In genomic region chr3:90261481-90262433, GRCh38 we compare ENCODE assay signal across 26 cellular contexts.
"Had no signal": no experiment of that assay in that cellular context is flagged by ENCODE, and none has a peak within 500 bp of the region (broad histone marks: within the 10 kb centered on the region; RNA-seq: fewer than 3 reads in every experiment).

No MANE protein-coding gene starts in this region.

- H3K4me3 ChIP-seq: colonic mucosa, gastrocnemius medialis, lower lobe of right lung, ovary, psoas muscle, right lobe of liver, thoracic aorta, tibial nerve, upper lobe of left lung had no signal

- DNase-seq: colonic mucosa; effector CD8-positive, alpha-beta T cell; endodermal cell; foreskin fibroblast; gastrocnemius medialis; head of caudate nucleus; hippocampal formation; immature natural killer cell; islet precursor cell; kidney glomerular epithelial cell; lower lobe of right lung; natural killer cell; occipital lobe; ovary; posterior cingulate gyrus; psoas muscle; right lobe of liver; small intestine; stimulated activated CD4-positive, alpha-beta T cell treated with anti-CD3 and anti-CD28 coated beads, Interleukin-15, amount 100 ng/mL, for 24 hours; stimulated activated CD4-positive, alpha-beta T cell treated with anti-CD3 and anti-CD28 coated beads, Interleukin-2, amount 100 ng/mL, for 48 hours; stimulated activated naive B cell treated with anti-CD40 and anti-IgM and Interleukin-4, amounts not matched to agents 10 μg/mL and 1 μg/mL and 100 μg/mL, for 72 hours; upper lobe of left lung had no signal

- H3K27me3 ChIP-seq: colonic mucosa, gastrocnemius medialis, ovary, right lobe of liver, tibial nerve, upper lobe of left lung had no signal

- ATAC-seq: esophagus mucosa; gastrocnemius medialis; lower lobe of right lung; natural killer cell; psoas muscle; right lobe of liver; stimulated activated naive B cell treated with anti-CD40 and anti-IgM and Interleukin-4, amounts not matched to agents 10 μg/mL and 1 μg/mL and 100 μg/mL, for 72 hours had no signal

- H3K4me1 ChIP-seq: colonic mucosa, gastrocnemius medialis, lower lobe of right lung, psoas muscle, right lobe of liver, tibial nerve, upper lobe of left lung had no signal

- H3K9me3 ChIP-seq: colonic mucosa, gastrocnemius medialis, ovary had no signal

- H3K27ac ChIP-seq: colonic mucosa, epithelial cell of prostate, gastrocnemius medialis, lower lobe of right lung, ovary, psoas muscle, right lobe of liver, thoracic aorta, tibial nerve, upper lobe of left lung had no signal

- H3K36me3 ChIP-seq: colonic mucosa, gastrocnemius medialis, lower lobe of right lung, ovary, right lobe of liver, thoracic aorta, tibial nerve, upper lobe of left lung had no signal
